ENCODE assay signal across 26 cellular contexts in genomic region chr9:116901260-116901659, GRCh38.
DNase-seq lines count a peak whose midpoint lies in the region; ATAC-seq, FAIRE-seq and TF ChIP-seq lines count a peak whose summit lies in the region.
"Had no signal": no experiment of that assay in that cellular context is flagged by ENCODE, and none has a peak within 500 bp of the region (broad histone marks: within the 10 kb centered on the region; RNA-seq: fewer than 3 reads in every experiment).

No MANE protein-coding gene starts in this region.

- FAIRE-seq in astrocyte (lab: Jason Lieb, UNC), result no peak
- FAIRE-seq: A549, GM18507 had no signal

- no peaks in the 10 kb centered on the region for H3K79me2 ChIP-seq in astrocyte (ENCODE audit: insufficient read depth, low read length)

- no peak overlapping the region for H3K9ac ChIP-seq in astrocyte (ENCODE audit: low read length)

- H3K36me3 ChIP-seq in astrocyte (ENCODE audit: insufficient read depth, low read length), result no peaks in the 10 kb centered on the region

- H4K20me1 ChIP-seq in astrocyte (ENCODE audit: insufficient read depth, low read length), result no peaks in the 10 kb centered on the region

- H3K27ac Mint-ChIP-seq in astrocyte (ENCODE audit: unreplicated experiment), result no peak overlapping the region
- H3K27ac Mint-ChIP-seq in activated T-helper 1 cell treated with anti-CD3 and anti-CD28 coated beads, Interleukin-12 subunit alpha, Interleukin-12 subunit beta, Interleukin-2, Interleukin-4 antibody, amounts not matched to agents 30 ng/mL and 10 ng/mL and 1 ng/mL, durations not matched to agents 14 hours and 24 hours and 36 hours, result no peak overlapping the region
- H3K27ac Mint-ChIP-seq: activated naive CD4-positive, alpha-beta T cell treated with anti-CD3 and anti-CD28 coated beads, Interleukin-2, amount 10 ng/mL, durations not matched to agents 7 days and 5 days; endodermal cell; naive thymus-derived CD8-positive, alpha-beta T cell; stimulated activated naive CD8-positive, alpha-beta T cell treated with anti-CD3 and anti-CD28 coated beads, Interleukin-15, amount 100 ng/mL, for 72 hours; T-cell had no signal

- no peak overlapping the region for H2AFZ ChIP-seq in astrocyte (ENCODE audit: low read depth, low read length)

- no peaks in the 10 kb centered on the region for H3K27me3 Mint-ChIP-seq in astrocyte (ENCODE audit: low read depth, unreplicated experiment)
- no peaks in the 10 kb centered on the region for H3K27me3 Mint-ChIP-seq in activated T-helper 1 cell treated with anti-CD3 and anti-CD28 coated beads, Interleukin-12 subunit alpha, Interleukin-12 subunit beta, Interleukin-2, Interleukin-4 antibody, amounts not matched to agents 30 ng/mL and 10 ng/mL and 1 ng/mL, durations not matched to agents 14 hours and 24 hours and 36 hours (ENCODE audit: insufficient read depth)
- H3K27me3 Mint-ChIP-seq: activated naive CD4-positive, alpha-beta T cell treated with anti-CD3 and anti-CD28 coated beads, Interleukin-2, amount 10 ng/mL, durations not matched to agents 7 days and 5 days; stimulated activated naive CD8-positive, alpha-beta T cell treated with anti-CD3 and anti-CD28 coated beads, Interleukin-15, amount 100 ng/mL, for 72 hours had no signal

- no peaks in the 10 kb centered on the region for H3K4me1 ChIP-seq in astrocyte (ENCODE audit: insufficient read depth, low read length)
- H3K4me1 ChIP-seq: A549, BE2C had no signal

- H3K4me2 ChIP-seq in astrocyte (ENCODE audit: low read length), result no peak overlapping the region
- H3K4me2 ChIP-seq: A549, smooth muscle cell had no signal

- no peak overlapping the region for H3K4me3 Mint-ChIP-seq in astrocyte (ENCODE audit: unreplicated experiment)
- H3K4me3 Mint-ChIP-seq in activated T-helper 1 cell treated with anti-CD3 and anti-CD28 coated beads, Interleukin-12 subunit alpha, Interleukin-12 subunit beta, Interleukin-2, Interleukin-4 antibody, amounts not matched to agents 30 ng/mL and 10 ng/mL and 1 ng/mL, durations not matched to agents 14 hours and 24 hours and 36 hours, result no peak overlapping the region
- H3K4me3 Mint-ChIP-seq: activated naive CD4-positive, alpha-beta T cell treated with anti-CD3 and anti-CD28 coated beads, Interleukin-2, amount 10 ng/mL, durations not matched to agents 7 days and 5 days; endodermal cell; naive thymus-derived CD8-positive, alpha-beta T cell; stimulated activated naive CD8-positive, alpha-beta T cell treated with anti-CD3 and anti-CD28 coated beads, Interleukin-15, amount 100 ng/mL, for 72 hours; T-cell had no signal

- H3K27me3 ChIP-seq in astrocyte (ENCODE audit: insufficient read depth, low read length), result no peaks in the 10 kb centered on the region
- H3K27me3 ChIP-seq: BE2C had no signal

- ATAC-seq in HG03139 (IDR thresholded peaks at IDR 0.05; ENCODE audit: unreplicated experiment) (no peak), HG03571 (IDR thresholded peaks at IDR 0.05; ENCODE audit: unreplicated experiment) (no peak)
- ATAC-seq: A549; naive thymus-derived CD8-positive, alpha-beta T cell; stimulated activated naive CD8-positive, alpha-beta T cell treated with anti-CD3 and anti-CD28 coated beads, Interleukin-15, amount 100 ng/mL, for 72 hours; T-cell had no signal

- H3K36me3 Mint-ChIP-seq in astrocyte (ENCODE audit: low read depth, unreplicated experiment), result no peaks in the 10 kb centered on the region
- H3K36me3 Mint-ChIP-seq in activated T-helper 1 cell treated with anti-CD3 and anti-CD28 coated beads, Interleukin-12 subunit alpha, Interleukin-12 subunit beta, Interleukin-2, Interleukin-4 antibody, amounts not matched to agents 30 ng/mL and 10 ng/mL and 1 ng/mL, durations not matched to agents 14 hours and 24 hours and 36 hours (ENCODE audit: low read depth), result no peaks in the 10 kb centered on the region
- H3K36me3 Mint-ChIP-seq: activated naive CD4-positive, alpha-beta T cell treated with anti-CD3 and anti-CD28 coated beads, Interleukin-2, amount 10 ng/mL, durations not matched to agents 7 days and 5 days; T-cell had no signal

- intact Hi-C loops in activated T-helper 1 cell treated with anti-CD3 and anti-CD28 coated beads, Interleukin-12 subunit alpha, Interleukin-12 subunit beta, Interleukin-2, Interleukin-4 antibody, amounts not matched to agents 30 ng/mL and 10 ng/mL and 1 ng/mL, durations not matched to agents 14 hours and 24 hours and 36 hours (cut with micrococcal nuclease), result no loop called here

- H3K9me3 ChIP-seq in astrocyte (ENCODE audit: insufficient read depth, low read depth, low read length), result no peaks in the 10 kb centered on the region
- H3K9me3 ChIP-seq: A549, BE2C had no signal

- DNase-seq in A172 (ENCODE audit: low spot score) (peak; percentile 15), HK-2 (ENCODE audit: unreplicated experiment) (peak; percentile 53), astrocyte (ENCODE audit: low read depth) (peak; percentile 8), iris pigment epithelial cell (ENCODE audit: low read depth) (peak; percentile 24), GDM1 (lab: John Stamatoyannopoulos, UW) (no peak)
- DNase-seq in activated T-helper 1 cell treated with anti-CD3 and anti-CD28 coated beads, Interleukin-12 subunit alpha, Interleukin-12 subunit beta, Interleukin-2, Interleukin-4 antibody, amounts not matched to agents 30 ng/mL and 10 ng/mL and 1 ng/mL, durations not matched to agents 14 hours and 24 hours and 36 hours (ENCODE audit: low spot score), result no peak
- DNase-seq: activated CD4-positive, alpha-beta T cell treated with anti-CD3 and anti-CD28 coated beads, Interleukin-2, amount 50 U/mL, for 4 hours; activated naive CD4-positive, alpha-beta T cell treated with anti-CD3 and anti-CD28 coated beads, Interleukin-2, amount 10 ng/mL, durations not matched to agents 7 days and 5 days; BE2C; DMS53; endodermal cell; naive thymus-derived CD8-positive, alpha-beta T cell; NCI-H1105 treated with DMSO at 0.1 percent for 48 hours; NCI-H1930; NCI-H2227 treated with DMSO at 0.1 percent for 48 hours; NCI-H526 treated with DMSO at 0.1 percent for 48 hours; occipital lobe; stimulated activated CD4-positive, alpha-beta T cell treated with anti-CD3 and anti-CD28 coated beads, Interleukin-1b, Interleukin-23, amount 100 ng/mL, for 48 hours; stimulated activated CD8-positive, alpha-beta memory T cell treated with anti-CD3 and anti-CD28 coated beads, Interleukin-4, amount 100 ng/mL, for 48 hours; stimulated activated naive CD8-positive, alpha-beta T cell treated with anti-CD3 and anti-CD28 coated beads, Interleukin-15, amount 100 ng/mL, for 72 hours; T-cell had no signal

- no peak overlapping the region for H3K27ac ChIP-seq in astrocyte (ENCODE audit: low read depth, low read length)
- H3K27ac ChIP-seq: A549 had no signal

- peaks cover 13% of the 10 kb centered on the region for H3K4me1 Mint-ChIP-seq in astrocyte (ENCODE audit: low read depth, unreplicated experiment)
- H3K4me1 Mint-ChIP-seq in activated T-helper 1 cell treated with anti-CD3 and anti-CD28 coated beads, Interleukin-12 subunit alpha, Interleukin-12 subunit beta, Interleukin-2, Interleukin-4 antibody, amounts not matched to agents 30 ng/mL and 10 ng/mL and 1 ng/mL, durations not matched to agents 14 hours and 24 hours and 36 hours (ENCODE audit: low read depth), result no peaks in the 10 kb centered on the region
- H3K4me1 Mint-ChIP-seq: activated naive CD4-positive, alpha-beta T cell treated with anti-CD3 and anti-CD28 coated beads, Interleukin-2, amount 10 ng/mL, durations not matched to agents 7 days and 5 days; naive thymus-derived CD8-positive, alpha-beta T cell; stimulated activated naive CD8-positive, alpha-beta T cell treated with anti-CD3 and anti-CD28 coated beads, Interleukin-15, amount 100 ng/mL, for 72 hours; T-cell had no signal

- TF ChIP-seq CTCF in astrocyte (IDR thresholded peaks at IDR 0.05; ENCODE audit: insufficient read depth, low read depth, low read length), result no peak

- no peak overlapping the region for H3K4me3 ChIP-seq in astrocyte (ENCODE audit: insufficient read depth, low read depth, low read length)
- H3K4me3 ChIP-seq: A549, smooth muscle cell had no signal

- H3K9me3 Mint-ChIP-seq in astrocyte (ENCODE audit: unreplicated experiment), result peaks cover 4% of the 10 kb centered on the region
- peaks cover 4% of the 10 kb centered on the region for H3K9me3 Mint-ChIP-seq in activated T-helper 1 cell treated with anti-CD3 and anti-CD28 coated beads, Interleukin-12 subunit alpha, Interleukin-12 subunit beta, Interleukin-2, Interleukin-4 antibody, amounts not matched to agents 30 ng/mL and 10 ng/mL and 1 ng/mL, durations not matched to agents 14 hours and 24 hours and 36 hours

Comparison
In these comparisons a context has a peak if more than half of its experiments do, and no peak if none do; other contexts are left out.
1. DNase-seq: peak in A172 (single experiment), HK-2 (single experiment), astrocyte (single experiment) and iris pigment epithelial cell (single experiment); none in activated T-helper 1 cell treated with anti-CD3 and anti-CD28 coated beads, Interleukin-12 subunit alpha, Interleukin-12 subunit beta, Interleukin-2, Interleukin-4 antibody, amounts not matched to agents 30 ng/mL and 10 ng/mL and 1 ng/mL, durations not matched to agents 14 hours and 24 hours and 36 hours (single experiment) and GDM1 (single experiment).